In the genomic region with DNA sequence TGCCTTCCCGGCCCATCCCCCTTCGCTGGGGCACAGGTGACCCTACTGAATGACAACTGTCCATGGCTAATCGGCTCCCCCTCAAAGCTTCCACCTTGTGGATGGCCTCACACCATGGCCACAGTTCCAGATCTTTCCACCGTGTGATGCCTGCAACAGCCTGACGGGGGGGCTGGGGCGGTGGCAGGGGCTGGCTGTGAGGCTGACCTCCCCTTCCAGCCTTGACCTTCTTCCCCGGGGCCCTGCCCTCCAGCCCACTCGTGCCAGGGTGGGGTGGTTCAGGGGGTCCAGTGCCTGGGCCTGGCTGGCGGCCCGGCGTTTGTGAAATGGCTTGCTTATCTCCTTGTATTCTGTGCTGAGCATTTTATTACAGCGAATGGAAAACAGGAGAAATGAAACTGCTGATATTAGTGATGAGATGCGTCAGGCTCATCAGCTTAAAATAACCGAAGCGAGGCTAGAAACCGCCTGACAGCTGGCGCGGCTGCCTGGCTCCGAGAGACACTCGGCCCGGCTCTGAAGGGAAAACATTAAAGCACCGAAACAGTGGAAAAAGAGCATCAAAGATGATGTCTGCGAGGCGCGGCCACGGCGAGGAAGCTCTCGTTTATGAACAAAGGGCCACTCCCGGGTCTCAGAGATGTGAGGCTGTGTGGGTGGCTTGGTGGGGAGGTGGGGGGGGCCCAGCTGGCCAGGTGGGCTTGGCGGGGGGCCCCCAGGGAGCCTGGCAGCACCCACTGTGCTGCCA, we compare ENCODE assay signal across 8 cellular contexts. TPM values are rescaled to one million over a fixed set of nuclear protein-coding genes. Genes with fewer than 3 reads are reported as not detected.
A peak's percentile ranks its signal among the peaks of the same experiment; 100 is the strongest.
DNase-seq lines count a peak whose midpoint lies in the region; ATAC-seq, FAIRE-seq and TF ChIP-seq lines count a peak whose summit lies in the region.

No MANE protein-coding gene starts in this region.

- FAIRE-seq in bronchial epithelial cell (lab: Jason Lieb, UNC): no peak

- no peaks in the 10 kb centered on the region for H3K27me3 Mint-ChIP-seq in CD4-positive, CD25-positive, alpha-beta regulatory T cell
- peaks cover 24% of the 10 kb centered on the region for H3K27me3 Mint-ChIP-seq in stimulated activated memory B cell treated with anti-CD40 and anti-IgM and Interleukin-4, amounts not matched to agents 10 μg/mL and 1 μg/mL and 100 μg/mL, for 72 hours

- no peaks in the 10 kb centered on the region for H3K36me3 Mint-ChIP-seq in CD4-positive, CD25-positive, alpha-beta regulatory T cell
- peaks cover 15% of the 10 kb centered on the region for H3K36me3 Mint-ChIP-seq in stimulated activated memory B cell treated with anti-CD40 and anti-IgM and Interleukin-4, amounts not matched to agents 10 μg/mL and 1 μg/mL and 100 μg/mL, for 72 hours

- peak overlapping the region; percentile 17 for H3K4me2 ChIP-seq in SU-DHL-6 (ENCODE audit: low read depth, low read length, poor library complexity, severe bottlenecking)

- no peaks in the 10 kb centered on the region for H4K20me1 ChIP-seq in SU-DHL-6 (ENCODE audit: low read depth, low read length)

- no peaks in the 10 kb centered on the region for H3K9me2 ChIP-seq in SU-DHL-6 (replicated peaks; ENCODE audit: insufficient read depth, low read length)

- H3K9me3 ChIP-seq in CD4-positive, CD25-positive, alpha-beta regulatory T cell (ENCODE audit: control insufficient read depth in 2 of 2, low read length in 2 of 2): no peaks in the 10 kb centered on the region
- peaks cover 6% of the 10 kb centered on the region; the same call in 1 of the 2 replicates for H3K9me3 ChIP-seq in SU-DHL-6 (ENCODE audit: insufficient read depth, low read length)

- no peaks in the 10 kb centered on the region for H3F3A ChIP-seq in SU-DHL-6 (ENCODE audit: insufficient read depth)

- no peaks in the 10 kb centered on the region for H3K79me2 ChIP-seq in SU-DHL-6 (ENCODE audit: insufficient read depth, low read length)

- peak overlapping the region; percentile 84 to 98 (median 95) for H3K4me3 Mint-ChIP-seq in CD4-positive, CD25-positive, alpha-beta regulatory T cell
- peak overlapping the region; percentile 74 for H3K4me3 Mint-ChIP-seq in stimulated activated memory B cell treated with anti-CD40 and anti-IgM and Interleukin-4, amounts not matched to agents 10 μg/mL and 1 μg/mL and 100 μg/mL, for 72 hours

- no peak overlapping the region for H2AFZ ChIP-seq in SU-DHL-6 (ENCODE audit: low read depth, low read length, severe bottlenecking)

- H3K9ac ChIP-seq in SU-DHL-6 (ENCODE audit: low read length): no peak overlapping the region

- no peaks in the 10 kb centered on the region for H3K27me3 ChIP-seq in CD4-positive, CD25-positive, alpha-beta regulatory T cell (ENCODE audit: control insufficient read depth, insufficient read depth, low read length)
- H3K27me3 ChIP-seq in SU-DHL-6 (ENCODE audit: low read length): no peaks in the 10 kb centered on the region
- no peaks in the 10 kb centered on the region for H3K27me3 ChIP-seq in bronchial epithelial cell (ENCODE audit: control insufficient read depth, insufficient read depth, low read length)

- H3K4me3 ChIP-seq in CD4-positive, CD25-positive, alpha-beta regulatory T cell (ENCODE audit: low read depth, low read length): peak overlapping the region; percentile 66
- H3K4me3 ChIP-seq in SU-DHL-6 (ENCODE audit: insufficient read depth, low read length, poor library complexity, severe bottlenecking) (no peak overlapping the region), bronchial epithelial cell (ENCODE audit: low read depth, low read length) (no peak overlapping the region)

- ATAC-seq in CD4-positive, CD25-positive, alpha-beta regulatory T cell (ENCODE audit: low read depth in 2 of 2): peak; percentile 27 to 40
- ATAC-seq in GM21576 (IDR thresholded peaks at IDR 0.05; ENCODE audit: unreplicated experiment) (peak; percentile 40), GM19328 (IDR thresholded peaks at IDR 0.05; ENCODE audit: unreplicated experiment) (no peak)
- peak; percentile 79 for ATAC-seq in stimulated activated memory B cell treated with anti-CD40 and anti-IgM and Interleukin-4, amounts not matched to agents 10 μg/mL and 1 μg/mL and 100 μg/mL, for 72 hours

- DNase-seq in CD4-positive, CD25-positive, alpha-beta regulatory T cell: peak in 2 of 3 donors; percentile 28 to 50
- DNase-seq in bronchial epithelial cell (ENCODE audit: low read depth): no peak
- DNase-seq in midbrain (lab: John Stamatoyannopoulos, UW): peak; percentile 20
- DNase-seq in HuH-7.5 (ENCODE audit: low spot score): no peak

- peak overlapping the region; percentile 62 for H3K27ac ChIP-seq in CD4-positive, CD25-positive, alpha-beta regulatory T cell (ENCODE audit: insufficient read depth, low read length, poor library complexity, severe bottlenecking)
- no peak overlapping the region for H3K27ac ChIP-seq in SU-DHL-6 (ENCODE audit: low read depth, low read length)

- H3K4me1 ChIP-seq in CD4-positive, CD25-positive, alpha-beta regulatory T cell (ENCODE audit: control insufficient read depth, insufficient read depth, low read length, poor library complexity, severe bottlenecking): peaks cover 59% of the 10 kb centered on the region

- no peak for TF ChIP-seq CTCF in SU-DHL-6 (IDR thresholded peaks at IDR 0.05; ENCODE audit: insufficient read depth, low read length, poor library complexity, severe bottlenecking)
- TF ChIP-seq CTCF in bronchial epithelial cell (IDR thresholded peaks at IDR 0.05; ENCODE audit: insufficient read depth, low read length, severe bottlenecking): peak; percentile 23

- no peaks in the 10 kb centered on the region for H3K36me3 ChIP-seq in CD4-positive, CD25-positive, alpha-beta regulatory T cell (ENCODE audit: control insufficient read depth, insufficient read depth, low read length)
- H3K36me3 ChIP-seq in SU-DHL-6 (ENCODE audit: low read length) (no peaks in the 10 kb centered on the region), bronchial epithelial cell (ENCODE audit: control insufficient read depth, insufficient read depth, low read length) (no peaks in the 10 kb centered on the region)

- peaks cover 0 to 4% (median 0%) of the 10 kb centered on the region in 7 donors for H3K9me3 Mint-ChIP-seq in CD4-positive, CD25-positive, alpha-beta regulatory T cell
- H3K9me3 Mint-ChIP-seq in stimulated activated memory B cell treated with anti-CD40 and anti-IgM and Interleukin-4, amounts not matched to agents 10 μg/mL and 1 μg/mL and 100 μg/mL, for 72 hours: peaks cover 13% of the 10 kb centered on the region

- H3K27ac Mint-ChIP-seq in CD4-positive, CD25-positive, alpha-beta regulatory T cell: peak overlapping the region; percentile 90 to 97 (median 94)
- H3K27ac Mint-ChIP-seq in stimulated activated memory B cell treated with anti-CD40 and anti-IgM and Interleukin-4, amounts not matched to agents 10 μg/mL and 1 μg/mL and 100 μg/mL, for 72 hours: peak overlapping the region; percentile 93

- H3K4me1 Mint-ChIP-seq in CD4-positive, CD25-positive, alpha-beta regulatory T cell: peaks cover 9 to 59% (median 32%) of the 10 kb centered on the region in 4 donors
- peaks cover 74% of the 10 kb centered on the region for H3K4me1 Mint-ChIP-seq in stimulated activated memory B cell treated with anti-CD40 and anti-IgM and Interleukin-4, amounts not matched to agents 10 μg/mL and 1 μg/mL and 100 μg/mL, for 72 hours

RNA-seq across cellular contexts. Expression of a gene that starts 0.9 kb away (rescaled TPM):
- total RNA-seq in CD4-positive, CD25-positive, alpha-beta regulatory T cell: 12.3 TPM
- 1 to 10 TPM; 6.0 to 8.6 (median 6.6) TPM for polyA plus RNA-seq in CD4-positive, CD25-positive, alpha-beta regulatory T cell
- not detected in 2 replicates for total RNA-seq in bronchial epithelial cell

RNA-seq across cellular contexts. Expression of a gene that starts 9.9 kb away (rescaled TPM):
- total RNA-seq in CD4-positive, CD25-positive, alpha-beta regulatory T cell: 0.44 TPM
- not detected for polyA plus RNA-seq in CD4-positive, CD25-positive, alpha-beta regulatory T cell
- total RNA-seq in bronchial epithelial cell: not detected in 2 replicates

RNA-seq across cellular contexts. Expression of a gene that starts 50.6 kb away (rescaled TPM):
- 3.8 TPM for total RNA-seq in CD4-positive, CD25-positive, alpha-beta regulatory T cell
- polyA plus RNA-seq in CD4-positive, CD25-positive, alpha-beta regulatory T cell: under 1 TPM in 2 of 4 donors, not detected in 2; 0.16 to 0.67 TPM
- total RNA-seq in bronchial epithelial cell: not detected in 2 replicates

Comparison
In these comparisons a context has a peak if more than half of its experiments do, and no peak if none do; other contexts are left out.
1. DNase-seq: peak in CD4-positive, CD25-positive, alpha-beta regulatory T cell (2 of 3) and midbrain (single experiment); none in bronchial epithelial cell (single experiment) and HuH-7.5 (single experiment).
2. RNA of a gene that starts 0.9 kb away (total RNA-seq): 12.3 TPM in CD4-positive, CD25-positive, alpha-beta regulatory T cell (single experiment); not detected in bronchial epithelial cell; every median in the first group is over 10 times any median in the second.